25 cellular contexts compared by ENCODE assay signal in the genomic region with DNA sequence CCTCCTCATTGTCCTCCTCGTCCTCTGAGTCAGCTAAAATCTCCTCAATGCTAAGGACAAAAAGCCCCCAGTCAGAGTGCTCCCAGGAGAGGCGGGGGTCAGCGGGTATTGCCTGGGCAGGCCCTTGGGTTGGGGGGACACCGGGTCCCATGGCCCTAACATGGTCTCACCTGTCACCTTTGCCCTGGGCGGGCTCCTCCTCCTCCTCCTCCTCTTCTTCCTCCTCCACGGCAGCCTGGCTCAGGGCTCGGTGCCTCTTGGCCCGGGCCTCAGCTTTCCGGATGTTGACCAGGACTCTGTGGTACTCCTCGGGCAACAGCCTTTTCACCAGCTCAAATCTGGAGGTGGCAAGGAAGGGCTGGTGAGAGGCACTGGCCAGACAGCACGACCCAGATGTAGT. TPM values are rescaled to one million over a fixed set of nuclear protein-coding genes. Genes with fewer than 3 reads are reported as not detected.
A peak's percentile ranks its signal among the peaks of the same experiment; 100 is the strongest.
DNase-seq lines count a peak whose midpoint lies in the region; ATAC-seq, FAIRE-seq and TF ChIP-seq lines count a peak whose summit lies in the region.
"Had no signal": no experiment of that assay in that cellular context is flagged by ENCODE, and none has a peak within 500 bp of the region (broad histone marks: within the 10 kb centered on the region; RNA-seq: fewer than 3 reads in every experiment).

No MANE protein-coding gene starts in this region.

- peaks cover 68% of the 10 kb centered on the region for H3K36me3 Mint-ChIP-seq in MCF 10A (ENCODE audit: insufficient read depth, unreplicated experiment)
- peaks cover 82% of the 10 kb centered on the region for H3K36me3 Mint-ChIP-seq in dendritic cell treated with granulocyte-macrophage colony-stimulating factor and Interleukin-4, amounts not matched to agents 40 ng/mL and 50 ng/mL, for 4 days (ENCODE audit: low read depth)

- FAIRE-seq in D721Med (lab: Jason Lieb, UNC): no peak
- FAIRE-seq: A204.1, frontal cortex, islet of Langerhans had no signal

- ATAC-seq in upper lobe of right lung (no peak), SK-N-SH treated with all-trans-retinoic acid at 6 μM for 48 hours (no peak)
- ATAC-seq: GM23338 had no signal

- H3K4me1 Mint-ChIP-seq in MCF 10A (ENCODE audit: insufficient read depth, unreplicated experiment): no peaks in the 10 kb centered on the region
- peaks cover 90% of the 10 kb centered on the region for H3K4me1 Mint-ChIP-seq in dendritic cell treated with granulocyte-macrophage colony-stimulating factor and Interleukin-4, amounts not matched to agents 40 ng/mL and 50 ng/mL, for 4 days (ENCODE audit: low read depth)
- H3K4me1 Mint-ChIP-seq: GM23338 had no signal

- TF ChIP-seq CTCF in MCF 10A (IDR thresholded peaks at IDR 0.05; ENCODE audit: unreplicated experiment) (no peak), breast epithelium (IDR thresholded peaks at IDR 0.05) (no peak), osteoblast (IDR thresholded peaks at IDR 0.05; ENCODE audit: extremely low read depth, low read depth, low read length) (no peak), upper lobe of right lung (IDR thresholded peaks at IDR 0.05) (no peak), D721Med (IDR thresholded peaks at IDR 0.05; ENCODE audit: insufficient read depth, missing control alignments) (no peak)

- no peak overlapping the region for H3K27ac Mint-ChIP-seq in MCF 10A (ENCODE audit: low read depth, unreplicated experiment)
- peak overlapping the region; percentile 96 for H3K27ac Mint-ChIP-seq in dendritic cell treated with granulocyte-macrophage colony-stimulating factor and Interleukin-4, amounts not matched to agents 40 ng/mL and 50 ng/mL, for 4 days
- H3K27ac Mint-ChIP-seq: GM23338, HFFc6, type B pancreatic cell had no signal

- no peaks in the 10 kb centered on the region for H4K20me1 ChIP-seq in osteoblast (ENCODE audit: insufficient read depth, low read length)

- H3K4me2 ChIP-seq in osteoblast (ENCODE audit: insufficient read depth, low read length): no peak overlapping the region
- H3K4me2 ChIP-seq: GM23338, SK-N-SH, smooth muscle cell had no signal

- H3K4me1 ChIP-seq in breast epithelium (no peaks in the 10 kb centered on the region), osteoblast (ENCODE audit: insufficient read depth, low read length) (no peaks in the 10 kb centered on the region), upper lobe of right lung (no peaks in the 10 kb centered on the region)
- H3K4me1 ChIP-seq: esophagus squamous epithelium had no signal

- DNase-seq in MCF 10A (ENCODE audit: unreplicated experiment) (no peak), breast epithelium (ENCODE audit: low spot score in 2 of 2) (no peak), osteoblast (ENCODE audit: insufficient read length, low spot score, missing footprints) (peak; percentile 57), upper lobe of right lung (no peak), D721Med (ENCODE audit: insufficient read length, low spot score) (no peak)
- no peak for DNase-seq in stimulated activated CD8-positive, alpha-beta memory T cell treated with anti-CD3 and anti-CD28 coated beads, Interleukin-4, amount 100 ng/mL, for 48 hours
- DNase-seq: activated CD4-positive, alpha-beta T cell treated with anti-CD3 and anti-CD28 coated beads, Interleukin-2, amount 50 U/mL, for 1 hour; AML-193; brain microvascular endothelial cell; DMS79; esophagus squamous epithelium; HFFc6; NCI-H446; NCI-H82; SK-N-SH; stimulated activated CD4-positive, alpha-beta T cell treated with anti-CD3 and anti-CD28 coated beads, Interleukin-4, amount 100 ng/mL, for 4 hours had no signal

- no peaks in the 10 kb centered on the region for H3K79me2 ChIP-seq in osteoblast (ENCODE audit: insufficient read depth, low read length)

- H3K4me3 ChIP-seq in breast epithelium (no peak overlapping the region), osteoblast (ENCODE audit: insufficient read depth, low read length) (no peak overlapping the region), upper lobe of right lung (no peak overlapping the region)
- H3K4me3 ChIP-seq: coronary artery, esophagus squamous epithelium, GM23338, smooth muscle cell had no signal

- no peaks in the 10 kb centered on the region for H3K9me3 Mint-ChIP-seq in MCF 10A (ENCODE audit: unreplicated experiment)
- H3K9me3 Mint-ChIP-seq in dendritic cell treated with granulocyte-macrophage colony-stimulating factor and Interleukin-4, amounts not matched to agents 40 ng/mL and 50 ng/mL, for 4 days: no peaks in the 10 kb centered on the region
- H3K9me3 Mint-ChIP-seq: GM23338, HFFc6, type B pancreatic cell had no signal

- H3K27ac ChIP-seq in breast epithelium: no peak overlapping the region
- no peak overlapping the region for H3K27ac ChIP-seq in osteoblast (ENCODE audit: low read depth, low read length)
- H3K27ac ChIP-seq in upper lobe of right lung: peak overlapping the region; percentile 78
- H3K27ac ChIP-seq: brain microvascular endothelial cell had no signal

- no peaks in the 10 kb centered on the region for H3K9me3 ChIP-seq in breast epithelium
- no peaks in the 10 kb centered on the region for H3K9me3 ChIP-seq in osteoblast (ENCODE audit: low read depth, low read length)
- no peaks in the 10 kb centered on the region for H3K9me3 ChIP-seq in upper lobe of right lung
- H3K9me3 ChIP-seq: esophagus squamous epithelium, SK-N-SH had no signal

- H3K27me3 Mint-ChIP-seq in MCF 10A (ENCODE audit: insufficient read depth, unreplicated experiment): no peaks in the 10 kb centered on the region
- no peaks in the 10 kb centered on the region for H3K27me3 Mint-ChIP-seq in dendritic cell treated with granulocyte-macrophage colony-stimulating factor and Interleukin-4, amounts not matched to agents 40 ng/mL and 50 ng/mL, for 4 days
- H3K27me3 Mint-ChIP-seq: type B pancreatic cell had no signal

- intact Hi-C loops in MCF 10A (cut with micrococcal nuclease): no loop called here
- intact Hi-C loops in breast epithelium (cut with DNase I; ENCODE audit: low total_unique reads): no loop called here
- intact Hi-C loops in dendritic cell treated with granulocyte-macrophage colony-stimulating factor and Interleukin-4, amounts not matched to agents 40 ng/mL and 50 ng/mL, for 4 days (cut with micrococcal nuclease): loop anchor here (5.0 kb wide), 1 partner anchor 34 kb away; a partner anchor contains a TSS
- intact Hi-C loops in upper lobe of right lung (cut with DNase I): no loop called here

- no peak for TF ChIP-seq POLR2A in breast epithelium (IDR thresholded peaks at IDR 0.05)

- POLR2A ChIA-PET in MCF 10A (lab: Yijun Ruan, JAX): no interaction called here

- H3K4me3 Mint-ChIP-seq in MCF 10A (ENCODE audit: unreplicated experiment): no peak overlapping the region
- peak overlapping the region; percentile 69 for H3K4me3 Mint-ChIP-seq in dendritic cell treated with granulocyte-macrophage colony-stimulating factor and Interleukin-4, amounts not matched to agents 40 ng/mL and 50 ng/mL, for 4 days
- H3K4me3 Mint-ChIP-seq: GM23338, HFFc6, type B pancreatic cell had no signal

- peaks cover 5% of the 10 kb centered on the region for H3K36me3 ChIP-seq in breast epithelium
- H3K36me3 ChIP-seq in osteoblast (ENCODE audit: insufficient read depth, low read length): peaks cover 23% of the 10 kb centered on the region
- peaks cover 10% of the 10 kb centered on the region for H3K36me3 ChIP-seq in upper lobe of right lung

- H2AFZ ChIP-seq in osteoblast (ENCODE audit: low read length): no peak overlapping the region
- H2AFZ ChIP-seq: GM23338 had no signal

- CTCF ChIA-PET in MCF 10A (lab: Yijun Ruan, JAX): no interaction called here

- H3K27me3 ChIP-seq in breast epithelium (no peaks in the 10 kb centered on the region), osteoblast (ENCODE audit: insufficient read depth, low read length) (no peaks in the 10 kb centered on the region), upper lobe of right lung (no peaks in the 10 kb centered on the region)
- H3K27me3 ChIP-seq: brain microvascular endothelial cell, esophagus squamous epithelium had no signal

- BruUV-seq in MCF 10A (replicated peaks; lab: Mats Ljungman, UMichigan): TSS peak; percentile 30

TF ChIP-seq in SK-N-SH treated with all-trans-retinoic acid at 6 μM for 48 hours, 23 proteins besides CTCF, POLR2A, EP300 and RAD21:
- TF ChIP-seq TCF4 (CRISPR knock-in tag; IDR thresholded peaks at IDR 0.05; ENCODE audit: borderline replicate concordance) (no peak), ZFP30 (CRISPR knock-in tag; IDR thresholded peaks at IDR 0.05) (no peak), RARB (CRISPR knock-in tag; IDR thresholded peaks at IDR 0.05) (no peak), ESRRG (CRISPR knock-in tag; IDR thresholded peaks at IDR 0.05) (no peak), ZFP3 (CRISPR knock-in tag; IDR thresholded peaks at IDR 0.05) (no peak)
- TF ChIP-seq, protein P1, sequence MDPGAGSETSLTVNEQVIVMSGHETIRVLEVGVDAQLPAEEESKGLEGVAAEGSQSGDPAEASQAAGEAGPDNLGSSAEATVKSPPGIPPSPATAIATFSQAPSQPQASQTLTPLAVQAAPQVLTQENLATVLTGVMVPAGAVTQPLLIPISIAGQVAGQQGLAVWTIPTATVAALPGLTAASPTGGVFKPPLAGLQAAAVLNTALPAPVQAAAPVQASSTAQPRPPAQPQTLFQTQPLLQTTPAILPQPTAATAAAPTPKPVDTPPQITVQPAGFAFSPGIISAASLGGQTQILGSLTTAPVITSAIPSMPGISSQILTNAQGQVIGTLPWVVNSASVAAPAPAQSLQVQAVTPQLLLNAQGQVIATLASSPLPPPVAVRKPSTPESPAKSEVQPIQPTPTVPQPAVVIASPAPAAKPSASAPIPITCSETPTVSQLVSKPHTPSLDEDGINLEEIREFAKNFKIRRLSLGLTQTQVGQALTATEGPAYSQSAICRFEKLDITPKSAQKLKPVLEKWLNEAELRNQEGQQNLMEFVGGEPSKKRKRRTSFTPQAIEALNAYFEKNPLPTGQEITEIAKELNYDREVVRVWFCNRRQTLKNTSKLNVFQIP (CRISPR knock-in tag; IDR thresholded peaks at IDR 0.05; ENCODE audit: borderline replicate concordance, low read depth): no peak

RNA-seq across cellular contexts. Expression of a gene that starts 32.0 kb away (rescaled TPM):
- total RNA-seq in MCF 10A (2022) (9.0 and 11.4 TPM in 2 replicates), breast epithelium (10 to 100 TPM; 12.2 to 24.1 (median 15.4) TPM), osteoblast (8.0 and 9.4 TPM in 2 replicates), upper lobe of right lung (20.4 TPM)

RNA-seq across cellular contexts. Expression of a gene that starts 34.6 kb away (rescaled TPM):
- total RNA-seq in MCF 10A (2022) (66.1 and 86.7 TPM in 2 replicates), breast epithelium (10 to 100 TPM in 2 of 3 donors, 1 to 10 TPM in 1; 7.7 to 17.7 (median 15.7) TPM), osteoblast (15.0 and 15.9 TPM in 2 replicates), upper lobe of right lung (23.7 TPM)

RNA-seq across cellular contexts. Expression of a gene that starts 47.5 kb away (rescaled TPM):
- 1.9 and 2.1 TPM in 2 replicates for total RNA-seq in MCF 10A (2022)
- 10 to 100 TPM in 1 of 3 donors, 1 to 10 TPM in 2; 3.6 to 11.6 (median 9.8) TPM for total RNA-seq in breast epithelium
- 3.3 and 3.8 TPM in 2 replicates for total RNA-seq in osteoblast
- total RNA-seq in upper lobe of right lung: 10.4 TPM

RNA-seq across cellular contexts. Expression of a gene that starts 59.4 kb away (rescaled TPM):
- 235 and 248 TPM in 2 replicates for total RNA-seq in MCF 10A (2022)
- 100 to 1,000 TPM; 162 to 182 (median 171) TPM for total RNA-seq in breast epithelium
- 256 and 330 TPM in 2 replicates for total RNA-seq in osteoblast
- 139 TPM for total RNA-seq in upper lobe of right lung
